ENCODE assay signal across 2 cellular contexts in genomic region chr21:32523463-32523862, GRCh38.
TF ChIP-seq lines count a peak whose summit lies in the region.

No MANE protein-coding gene starts in this region.

TF ChIP-seq in SK-N-SH, 30 proteins besides CTCF, POLR2A, EP300 and RAD21 (continued from another document):
- TF ChIP-seq REST (IDR thresholded peaks at IDR 0.05; ENCODE audit: low read depth, low read length) (no peak), JUND (IDR thresholded peaks at IDR 0.05) (no peak), USF1 (IDR thresholded peaks at IDR 0.05; ENCODE audit: borderline replicate concordance, low read depth) (no peak), RFX5 (IDR thresholded peaks at IDR 0.05; ENCODE audit: low read length) (no peak), NFIC (IDR thresholded peaks at IDR 0.05; ENCODE audit: borderline replicate concordance) (no peak), IRF3 (IDR thresholded peaks at IDR 0.05; ENCODE audit: low read depth, low read length) (no peak), PBX3 (IDR thresholded peaks at IDR 0.05) (no peak)

TF ChIP-seq in SK-N-SH treated with all-trans-retinoic acid at 6 μM for 48 hours, 23 proteins besides CTCF, POLR2A, EP300 and RAD21 (continued from another document):
- TF ChIP-seq TSHZ2 (CRISPR knock-in tag; IDR thresholded peaks at IDR 0.05): no peak
